In the genomic region with DNA sequence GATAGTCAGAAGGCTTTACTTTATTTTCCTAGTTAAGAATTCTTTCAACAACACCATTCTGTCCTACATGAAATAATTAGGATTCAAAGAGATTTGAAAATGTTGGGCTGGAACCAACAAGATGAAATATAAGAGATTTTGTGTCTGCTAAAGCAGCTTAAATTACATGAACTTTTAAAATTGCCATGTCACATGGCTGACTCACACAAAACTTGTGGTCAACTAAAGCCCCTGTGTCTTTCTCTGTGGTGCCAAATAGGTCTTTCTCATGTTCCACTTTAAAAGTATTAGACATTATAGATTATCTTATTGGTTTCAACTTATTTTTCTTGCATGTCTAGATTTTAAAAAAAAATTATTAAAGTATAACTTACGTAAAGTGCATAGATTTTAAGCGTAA, we compare ENCODE assay signal across 23 cellular contexts.
DNase-seq lines count a peak whose midpoint lies in the region; ATAC-seq and TF ChIP-seq lines count a peak whose summit lies in the region.
"Had no signal": no experiment of that assay in that cellular context is flagged by ENCODE, and none has a peak within 500 bp of the region (broad histone marks: within the 10 kb centered on the region; RNA-seq: fewer than 3 reads in every experiment).

No MANE protein-coding gene starts in this region.

- H3K14ac ChIP-seq in IMR-90 (replicated peaks; ENCODE audit: low read depth, low read length): no peak overlapping the region

- no peak for ATAC-seq in IMR-90 (ENCODE audit: low read depth)
- ATAC-seq in foreskin keratinocyte: no peak
- ATAC-seq in HG02623 (IDR thresholded peaks at IDR 0.05; ENCODE audit: unreplicated experiment): no peak
- ATAC-seq: activated CD4-positive, alpha-beta T cell treated with anti-CD3 and anti-CD28 coated beads for 36 hours; activated CD8-positive, alpha-beta T cell treated with anti-CD3 and anti-CD28 coated beads, Interleukin-2, amount 10 ng/mL, durations not matched to agents 7 days and 5 days; activated naive CD4-positive, alpha-beta T cell treated with anti-CD3 and anti-CD28 coated beads, Interleukin-2, amount 50 U/mL, for 72 hours; right lobe of liver; stimulated activated effector memory CD8-positive, alpha-beta T cell treated with anti-CD3 and anti-CD28 coated beads, Interleukin-12 subunit alpha, Interleukin-12 subunit beta, amount 100 ng/mL, for 72 hours had no signal

- H3K23ac ChIP-seq in IMR-90 (ENCODE audit: low read depth, low read length): no peak overlapping the region
- no peak overlapping the region for H3K23ac ChIP-seq in mesendoderm (ENCODE audit: low read length)

- H3K56ac ChIP-seq in IMR-90 (ENCODE audit: extremely low read depth, insufficient read depth, low read length) (no peak overlapping the region), mesendoderm (ENCODE audit: low read length) (no peak overlapping the region)

- H3K9ac ChIP-seq in IMR-90 (ENCODE audit: low read depth, low read length) (no peak overlapping the region), SK-N-SH (no peak overlapping the region), mesendoderm (ENCODE audit: low read length) (no peak overlapping the region)
- H3K9ac ChIP-seq: parathyroid adenoma had no signal

- no peak overlapping the region for H2BK15ac ChIP-seq in IMR-90 (ENCODE audit: low read depth, low read length)
- no peak overlapping the region for H2BK15ac ChIP-seq in mesendoderm (replicated peaks; ENCODE audit: low read depth)

- dilution Hi-C loops in IMR-90 (cut with HindIII; ENCODE audit: low sequenced_read_pairs, unreplicated experiment): no loop called here

- H4K20me1 ChIP-seq in IMR-90 (ENCODE audit: insufficient read depth, low read length) (no peaks in the 10 kb centered on the region), SK-N-SH (ENCODE audit: insufficient read depth) (no peaks in the 10 kb centered on the region)

- no peaks in the 10 kb centered on the region for H3K9me2 ChIP-seq in SK-N-SH

- no peak overlapping the region for H2AK5ac ChIP-seq in IMR-90 (ENCODE audit: low read depth, low read length)
- no peak overlapping the region for H2AK5ac ChIP-seq in mesendoderm (ENCODE audit: low read length)

- H2AFZ ChIP-seq in IMR-90 (replicated peaks; ENCODE audit: low read length, poor library complexity) (no peak overlapping the region), SK-N-SH (ENCODE audit: low read depth) (no peak overlapping the region)
- H2AFZ ChIP-seq: parathyroid adenoma had no signal

- no peak for TF ChIP-seq POLR2A in IMR-90 (IDR thresholded peaks at IDR 0.05; ENCODE audit: low read depth, low read length)

- H3K36me3 ChIP-seq in IMR-90 (ENCODE audit: control insufficient read depth, insufficient read depth, low read length) (no peaks in the 10 kb centered on the region), SK-N-SH (replicated peaks in 1 of 2; ENCODE audit: control insufficient read depth in 1 of 2, insufficient read depth in 2 of 2, low read length in 1 of 2) (no peaks in the 10 kb centered on the region), mesendoderm (ENCODE audit: control insufficient read depth, insufficient read depth, low read length) (no peaks in the 10 kb centered on the region)
- H3K36me3 ChIP-seq: MG63, right lobe of liver had no signal

- peak; percentile 24 for DNase-seq in IMR-90
- DNase-seq in SK-N-SH: no peak
- DNase-seq in fibroblast of gingiva (ENCODE audit: low read depth): peak; percentile 62
- no peak for DNase-seq in NCI-H2107 treated with DMSO at 0.1 percent for 48 hours (lab: John Stamatoyannopoulos, UW; ENCODE audit: unreplicated experiment)
- DNase-seq in foreskin keratinocyte: no peak
- DNase-seq in mesendoderm: no peak
- DNase-seq: activated CD4-positive, alpha-beta T cell treated with anti-CD3 and anti-CD28 coated beads for 36 hours; activated CD8-positive, alpha-beta T cell treated with anti-CD3 and anti-CD28 coated beads, Interleukin-2, amount 10 ng/mL, durations not matched to agents 7 days and 5 days; anterior cingulate cortex; Calu3; DND-41; glutamatergic neuron; islet precursor cell; MG63; NCI-H1417; NCI-H2081; NCI-H345; right lobe of liver; stimulated activated CD4-positive, alpha-beta T cell treated with anti-CD3 and anti-CD28 coated beads, Interleukin-4, amount 100 ng/mL, for 24 hours had no signal

- H3K18ac ChIP-seq in IMR-90 (ENCODE audit: low read depth, low read length) (no peak overlapping the region), mesendoderm (ENCODE audit: low read length) (no peak overlapping the region)

- H3K9me3 ChIP-seq in IMR-90 (ENCODE audit: control insufficient read depth, insufficient read depth, low read length) (no peaks in the 10 kb centered on the region), SK-N-SH (no peaks in the 10 kb centered on the region)
- H3K9me3 ChIP-seq: MG63, right lobe of liver had no signal

- H3K4ac ChIP-seq in IMR-90 (ENCODE audit: low read depth, low read length) (no peak overlapping the region), mesendoderm (ENCODE audit: low read depth, low read length) (no peak overlapping the region)

- no peak overlapping the region for H2AK9ac ChIP-seq in IMR-90 (replicated peaks; ENCODE audit: low read depth, low read length, poor library complexity)

- H2BK5ac ChIP-seq in IMR-90 (ENCODE audit: low read depth, low read length, poor library complexity, severe bottlenecking) (no peak overlapping the region), mesendoderm (ENCODE audit: low read length) (no peak overlapping the region)

- H2BK120ac ChIP-seq in IMR-90 (ENCODE audit: low read depth, low read length) (no peak overlapping the region), mesendoderm (ENCODE audit: low read depth, low read length) (no peak overlapping the region)

- H4K91ac ChIP-seq in IMR-90 (ENCODE audit: insufficient read depth, low read depth, low read length): no peak overlapping the region

- BruUV-seq in IMR-90 (replicated peaks; lab: Mats Ljungman, UMichigan): no TSS peak

- H3K9me1 ChIP-seq in IMR-90 (ENCODE audit: insufficient read depth, low read length): no peaks in the 10 kb centered on the region

- no peaks in the 10 kb centered on the region for H3K27me3 ChIP-seq in IMR-90 (ENCODE audit: control insufficient read depth, insufficient read depth, low read length)
- H3K27me3 ChIP-seq in SK-N-SH (ENCODE audit: insufficient read depth): no peaks in the 10 kb centered on the region; the same call in 1 of the 2 replicates
- no peaks in the 10 kb centered on the region for H3K27me3 ChIP-seq in foreskin keratinocyte
- no peaks in the 10 kb centered on the region for H3K27me3 ChIP-seq in mesendoderm (ENCODE audit: insufficient read depth, low read length, poor library complexity)
- H3K27me3 ChIP-seq: MG63, right lobe of liver had no signal

- no peaks in the 10 kb centered on the region for H3K79me2 ChIP-seq in SK-N-SH (ENCODE audit: insufficient read depth)
- H3K79me2 ChIP-seq in mesendoderm (ENCODE audit: control insufficient read depth, insufficient read depth, low read length): no peaks in the 10 kb centered on the region
- H3K79me2 ChIP-seq: parathyroid adenoma had no signal

- TF ChIP-seq EP300 in SK-N-SH (IDR thresholded peaks at IDR 0.05; ENCODE audit: borderline replicate concordance in 1 of 2, low read depth in 1 of 2, low read length in 1 of 2): no peak

- TF ChIP-seq CTCF in IMR-90 (conservative IDR thresholded peaks at IDR 0.05; ENCODE audit: low read depth, low read length) (no peak), SK-N-SH (IDR thresholded peaks at IDR 0.05) (no peak), foreskin keratinocyte (conservative IDR thresholded peaks at IDR 0.05) (no peak)

- H4K8ac ChIP-seq in IMR-90 (ENCODE audit: low read depth in 2 of 2, low read length in 2 of 2): no peak overlapping the region
- H4K8ac ChIP-seq in mesendoderm (ENCODE audit: low read depth, low read length): no peak overlapping the region

- CTCF ChIA-PET in IMR-90 (lab: Yijun Ruan, JAX): no interaction called here
- CTCF ChIA-PET in SK-N-SH (lab: Yijun Ruan, JAX): interaction anchor here (0.6 to 1.4 kb wide), 3 partner anchors 10 to 1121 kb away, joined by 3 read pairs; no protein-coding TSS in a partner anchor

- no peak overlapping the region for H3K27ac ChIP-seq in IMR-90 (ENCODE audit: insufficient read depth, low read length)
- no peak overlapping the region for H3K27ac ChIP-seq in SK-N-SH (ENCODE audit: low read depth in 2 of 2, low read length in 1 of 2)
- H3K27ac ChIP-seq in foreskin keratinocyte: no peak overlapping the region
- H3K27ac ChIP-seq in mesendoderm (ENCODE audit: low read depth, low read length): no peak overlapping the region
- H3K27ac ChIP-seq: parathyroid adenoma, right lobe of liver had no signal

- POLR2A ChIA-PET in IMR-90 (lab: Charles Lee; ENCODE audit: unreplicated experiment): no interaction called here
- POLR2A ChIA-PET in SK-N-SH (lab: Yijun Ruan, JAX): no interaction called here

- H4K5ac ChIP-seq in IMR-90 (ENCODE audit: low read depth, low read length) (no peak overlapping the region), mesendoderm (ENCODE audit: low read length) (no peak overlapping the region)

- no peaks in the 10 kb centered on the region for H3F3A ChIP-seq in SK-N-SH (replicated peaks; ENCODE audit: insufficient read depth)

- in situ Hi-C loops in IMR-90 (cut with MboI; ENCODE audit: low sequenced_read_pairs): no loop called here

- TF ChIP-seq RAD21 in IMR-90 (IDR thresholded peaks at IDR 0.05; ENCODE audit: low read length): no peak
- no peak for TF ChIP-seq RAD21 in SK-N-SH (IDR thresholded peaks at IDR 0.05; ENCODE audit: low read length)

- H3K4me2 ChIP-seq in IMR-90 (ENCODE audit: low read depth, low read length) (no peak overlapping the region), SK-N-SH (no peak overlapping the region), mesendoderm (ENCODE audit: low read length) (no peak overlapping the region)

- H3K4me3 ChIP-seq in IMR-90 (ENCODE audit: insufficient read depth, low read depth, low read length) (no peak overlapping the region), SK-N-SH (ENCODE audit: low read depth in 2 of 2, low read length in 1 of 2) (no peak overlapping the region), mesendoderm (ENCODE audit: low read length) (no peak overlapping the region)
- H3K4me3 ChIP-seq: MG63, right lobe of liver had no signal

- no peak overlapping the region for H2BK20ac ChIP-seq in IMR-90 (ENCODE audit: low read depth, low read length)

- H3K4me1 ChIP-seq in IMR-90 (ENCODE audit: control insufficient read depth, insufficient read depth, low read length) (no peaks in the 10 kb centered on the region), SK-N-SH (ENCODE audit: control insufficient read depth in 1 of 2, insufficient read depth in 2 of 2, low read depth in 1 of 2, low read length in 1 of 2) (no peaks in the 10 kb centered on the region), foreskin keratinocyte (no peaks in the 10 kb centered on the region), mesendoderm (ENCODE audit: control insufficient read depth, low read depth, low read length) (no peaks in the 10 kb centered on the region)
- H3K4me1 ChIP-seq: parathyroid adenoma, right lobe of liver had no signal

- H3K79me1 ChIP-seq in IMR-90 (ENCODE audit: low read depth in 1 of 2, low read length in 2 of 2) (no peaks in the 10 kb centered on the region), mesendoderm (ENCODE audit: low read length) (no peaks in the 10 kb centered on the region)

- no CpG with 5 or more reads among the region's 2 CpGs for WGBS in IMR-90 (ENCODE audit: extremely low coverage in 2 of 2, insufficient read length in 1 of 2), 2 experiments
- 43% methylated on average over 2 of the region's 2 CpGs for WGBS in SK-N-SH (ENCODE audit: low lambda C conversion rate)
- no CpG with 5 or more reads among the region's 2 CpGs for WGBS in mesendoderm (ENCODE audit: extremely low coverage, insufficient coverage, low lambda C conversion rate)

- intact Hi-C loops in IMR-90 (cut with micrococcal nuclease): no loop called here

Comparison
In these comparisons a context has a peak if more than half of its experiments do, and no peak if none do; other contexts are left out.
1. DNase-seq: peak in IMR-90 (single experiment) and fibroblast of gingiva (single experiment); none in SK-N-SH (single experiment), NCI-H2107 treated with DMSO at 0.1 percent for 48 hours (single experiment), foreskin keratinocyte (0 of 2) and mesendoderm (single experiment).